ENCODE assay signal across 23 cellular contexts in genomic region chr7:24908757-24909156, GRCh38.
"Had no signal": no experiment of that assay in that cellular context is flagged by ENCODE, and none has a peak within 500 bp of the region (broad histone marks: within the 10 kb centered on the region; RNA-seq: fewer than 3 reads in every experiment).

No MANE protein-coding gene starts in this region.

- H3K4me1 ChIP-seq: ascending aorta, upper lobe of right lung had no signal

- H3K9me3 ChIP-seq: adrenal gland, ascending aorta, esophagus muscularis mucosa, thyroid gland, upper lobe of right lung had no signal

- H3K27me3 Mint-ChIP-seq: activated naive CD4-positive, alpha-beta T cell treated with anti-CD3 and anti-CD28 coated beads, Interleukin-2, amount 50 U/mL, for 24 hours; memory B cell had no signal

- H3K9ac ChIP-seq: parathyroid adenoma had no signal

- DNase-seq: activated CD4-positive, alpha-beta T cell treated with anti-CD3 and anti-CD28 coated beads, Interleukin-2, amount 50 U/mL, for 1 hour; activated gamma-delta T cell treated with Interleukin-2 at 50 U/mL for 16 hours; activated T-cell treated with anti-CD3 and anti-CD28 coated beads, Interleukin-2, amount 50 U/mL, for 1 hour; adrenal gland; central memory CD4-positive, alpha-beta T cell; effector CD8-positive, alpha-beta T cell; glutamatergic neuron; hippocampal formation; left ventricle myocardium superior; right cardiac atrium; stimulated activated CD4-positive, alpha-beta T cell treated with anti-CD3 and anti-CD28 coated beads, Interleukin-4, amount 100 ng/mL, for 24 hours; stimulated activated naive CD4-positive, alpha-beta T cell treated with Interleukin-2 at 50 U/mL for 16 hours; substantia nigra; thyroid gland; upper lobe of right lung had no signal

- H3K4me3 Mint-ChIP-seq: activated naive CD4-positive, alpha-beta T cell treated with anti-CD3 and anti-CD28 coated beads, Interleukin-2, amount 50 U/mL, for 24 hours; memory B cell; nephron; T-helper 2 cell treated with Interferon-gamma antibody and Interleukin-4, amounts not matched to agents 5 μg/mL and 100 μg/mL, for 36 hours had no signal

- H2AFZ ChIP-seq: parathyroid adenoma had no signal

- H3K27ac Mint-ChIP-seq: activated naive CD4-positive, alpha-beta T cell treated with anti-CD3 and anti-CD28 coated beads, Interleukin-2, amount 50 U/mL, for 24 hours; memory B cell; nephron; T-helper 2 cell treated with Interferon-gamma antibody and Interleukin-4, amounts not matched to agents 5 μg/mL and 100 μg/mL, for 36 hours had no signal

- ATAC-seq: left ventricle myocardium superior, right cardiac atrium, upper lobe of right lung had no signal

- H3K9me3 Mint-ChIP-seq: activated naive CD4-positive, alpha-beta T cell treated with anti-CD3 and anti-CD28 coated beads, Interleukin-2, amount 50 U/mL, for 24 hours; memory B cell; nephron; T-helper 2 cell treated with Interferon-gamma antibody and Interleukin-4, amounts not matched to agents 5 μg/mL and 100 μg/mL, for 36 hours had no signal

- H3K27me3 ChIP-seq: adrenal gland, ascending aorta, esophagus muscularis mucosa, thyroid gland, upper lobe of right lung had no signal

- H3K27ac ChIP-seq: adrenal gland, ascending aorta, esophagus muscularis mucosa, parathyroid adenoma, thyroid gland, upper lobe of right lung, VCaP had no signal

- H3K4me3 ChIP-seq: adrenal gland, ascending aorta, esophagus muscularis mucosa, thyroid gland, upper lobe of right lung had no signal

- H3K36me3 ChIP-seq: adrenal gland, ascending aorta, esophagus muscularis mucosa, thyroid gland, upper lobe of right lung had no signal
